ENCODE assay signal across 3 cellular contexts in genomic region chr17:48550313-48551205, GRCh38.
TF ChIP-seq lines count a peak whose summit lies in the region.

No MANE protein-coding gene starts in this region.

TF ChIP-seq in SK-N-SH, 30 proteins besides CTCF, POLR2A, EP300 and RAD21:
- TF ChIP-seq RCOR1 (IDR thresholded peaks at IDR 0.05; ENCODE audit: low read length) (no peak), ZBTB33 (IDR thresholded peaks at IDR 0.05; ENCODE audit: borderline replicate concordance, low read depth) (no peak), TEAD4 (IDR thresholded peaks at IDR 0.05; ENCODE audit: borderline replicate concordance, insufficient read depth) (no peak), IRF3 (IDR thresholded peaks at IDR 0.05; ENCODE audit: low read depth, low read length) (no peak), ELF1 (IDR thresholded peaks at IDR 0.05) (no peak), NRF1 (IDR thresholded peaks at IDR 0.05; ENCODE audit: low read depth, low read length) (no peak), RXRA (IDR thresholded peaks at IDR 0.05; ENCODE audit: borderline replicate concordance, low read depth) (no peak), TCF12 (IDR thresholded peaks at IDR 0.05) (no peak), MXI1 (IDR thresholded peaks at IDR 0.05; ENCODE audit: low read depth, low read length) (no peak), JUND (IDR thresholded peaks at IDR 0.05) (no peak), REST (IDR thresholded peaks at IDR 0.05; ENCODE audit: low read depth, low read length) (no peak), YY1 (IDR thresholded peaks at IDR 0.05; ENCODE audit: low read depth) (no peak)
TF ChIP-seq in SK-N-SH: peak in this region for 0.

TF ChIP-seq in SK-N-SH treated with all-trans-retinoic acid at 6 μM for 48 hours, 23 proteins besides CTCF, POLR2A, EP300 and RAD21:
- TF ChIP-seq RARB (CRISPR knock-in tag; IDR thresholded peaks at IDR 0.05) (no peak), ESRRG (CRISPR knock-in tag; IDR thresholded peaks at IDR 0.05) (no peak), ZFP30 (CRISPR knock-in tag; IDR thresholded peaks at IDR 0.05) (no peak), ARNTL (CRISPR knock-in tag; IDR thresholded peaks at IDR 0.05; ENCODE audit: borderline replicate concordance, low read depth) (no peak), TOX (CRISPR knock-in tag; IDR thresholded peaks at IDR 0.05; ENCODE audit: borderline replicate concordance) (no peak), ZC3H10 (CRISPR knock-in tag; IDR thresholded peaks at IDR 0.05) (no peak), PATZ1 (CRISPR knock-in tag; IDR thresholded peaks at IDR 0.05; ENCODE audit: borderline replicate concordance) (no peak)
TF ChIP-seq in SK-N-SH treated with all-trans-retinoic acid at 6 μM for 48 hours: peak in this region for 0.

TF ChIP-seq in H1, 55 proteins besides CTCF, POLR2A, EP300 and RAD21:
- TF ChIP-seq RNF2 (IDR thresholded peaks at IDR 0.05; ENCODE audit: borderline replicate concordance, low read depth, low read length, missing control alignments, poor library complexity, severe bottlenecking) (peak; percentile 75), JUN (IDR thresholded peaks at IDR 0.05; ENCODE audit: low read depth, low read length) (no peak), MAX (IDR thresholded peaks at IDR 0.05) (no peak), SUZ12 (IDR thresholded peaks at IDR 0.05; ENCODE audit: low read length) (peak; percentile 92), KDM4A (IDR thresholded peaks at IDR 0.05; ENCODE audit: low read depth, low read length, severe bottlenecking) (peak; percentile 24), EGR1 (IDR thresholded peaks at IDR 0.05; ENCODE audit: borderline replicate concordance, low read depth, low read length) (peak; percentile 92), HDAC6 (IDR thresholded peaks at IDR 0.05; ENCODE audit: low read depth, low read length) (no peak), SIRT6 (IDR thresholded peaks at IDR 0.05; ENCODE audit: low read length) (no peak), RFX5 (IDR thresholded peaks at IDR 0.05; ENCODE audit: borderline replicate concordance, low read depth, low read length) (no peak), ZNF274 (IDR thresholded peaks at IDR 0.05; ENCODE audit: borderline replicate concordance, extremely low read depth, low read length) (no peak), EZH2 (IDR thresholded peaks at IDR 0.05; ENCODE audit: low read depth, low read length, severe bottlenecking) (peak; percentile 95), KDM5A (IDR thresholded peaks at IDR 0.05; ENCODE audit: low read length) (no peak)
TF ChIP-seq in H1: peak in this region for 5.
